ENCODE assay signal across 35 cellular contexts in genomic region chr13:110961959-110962358, GRCh38.
"Had no signal": no experiment of that assay in that cellular context is flagged by ENCODE, and none has a peak within 500 bp of the region (broad histone marks: within the 10 kb centered on the region; RNA-seq: fewer than 3 reads in every experiment).

No MANE protein-coding gene starts in this region.

- H3K27ac Mint-ChIP-seq: activated B cell treated with CpG ODN at 0.5 μM for 24 hours; activated CD8-positive, alpha-beta T cell treated with anti-CD3 and anti-CD28 coated beads for 36 hours; activated naive CD4-positive, alpha-beta T cell treated with anti-CD3 and anti-CD28 coated beads for 36 hours; activated naive CD4-positive, alpha-beta T cell treated with anti-CD3 and anti-CD28 coated beads, Interleukin-2, amount 50 U/mL, for 72 hours; activated naive CD8-positive, alpha-beta T cell treated with anti-CD3 and anti-CD28 coated beads for 36 hours; activated T-cell treated with anti-CD3 and anti-CD28 coated beads, Interleukin-2, amount 50 U/mL, for 72 hours; activated T-helper 17 cell treated with anti-CD3 and anti-CD28 coated beads, Interleukin-2, amount 50 U/mL, for 72 hours; T-helper 2 cell treated with Interferon-gamma antibody and Interleukin-4, amounts not matched to agents 5 μg/mL and 100 μg/mL, for 36 hours had no signal

- H3K4me3 ChIP-seq: adrenal gland, body of pancreas, breast epithelium had no signal

- H3K27me3 ChIP-seq: adrenal gland, body of pancreas, brain microvascular endothelial cell, breast epithelium had no signal

- ATAC-seq: activated CD8-positive, alpha-beta T cell treated with anti-CD3 and anti-CD28 coated beads for 36 hours; activated naive CD4-positive, alpha-beta T cell treated with anti-CD3 and anti-CD28 coated beads, Interleukin-2, amount 50 U/mL, for 72 hours; activated T-cell treated with anti-CD3 and anti-CD28 coated beads, Interleukin-2, amount 50 U/mL, for 4 hours; activated T-cell treated with anti-CD3 and anti-CD28 coated beads, Interleukin-2, amount 50 U/mL, for 72 hours; activated T-helper 17 cell treated with anti-CD3 and anti-CD28 coated beads, Interleukin-2, amount 50 U/mL, for 72 hours; body of pancreas had no signal

- H3K9me3 ChIP-seq: adrenal gland had no signal

- H3K4me1 ChIP-seq: body of pancreas, breast epithelium had no signal

- H3K27me3 Mint-ChIP-seq: activated CD4-positive, alpha-beta T cell treated with anti-CD3 and anti-CD28 coated beads, Interleukin-2, amount 10 ng/mL, durations not matched to agents 24 days and 14 days; activated T-helper 17 cell treated with anti-CD3 and anti-CD28 coated beads, Interleukin-2, amount 50 U/mL, for 72 hours had no signal

- FAIRE-seq: astrocyte, colon, TTC549 had no signal

- H3K27ac ChIP-seq: adrenal gland, body of pancreas, brain microvascular endothelial cell, breast epithelium, VCaP had no signal

- H3K4me3 Mint-ChIP-seq: activated B cell treated with CpG ODN at 0.5 μM for 24 hours; activated CD4-positive, alpha-beta memory T cell treated with anti-CD3 and anti-CD28 coated beads for 36 hours; activated CD4-positive, alpha-beta T cell treated with anti-CD3 and anti-CD28 coated beads, Interleukin-2, amount 10 ng/mL, durations not matched to agents 24 days and 14 days; activated CD8-positive, alpha-beta T cell treated with anti-CD3 and anti-CD28 coated beads for 36 hours; activated naive CD4-positive, alpha-beta T cell treated with anti-CD3 and anti-CD28 coated beads for 36 hours; activated naive CD8-positive, alpha-beta T cell treated with anti-CD3 and anti-CD28 coated beads for 36 hours; activated T-cell treated with anti-CD3 and anti-CD28 coated beads, Interleukin-2, amount 50 U/mL, for 4 hours; activated T-cell treated with anti-CD3 and anti-CD28 coated beads, Interleukin-2, amount 50 U/mL, for 72 hours; activated T-helper 1 cell treated with anti-CD3 and anti-CD28 coated beads, Interleukin-12 subunit alpha, Interleukin-12 subunit beta, Interleukin-2, Interleukin-4 antibody, amounts not matched to agents 30 ng/mL and 10 ng/mL and 1 ng/mL, durations not matched to agents 14 hours and 24 hours and 36 hours; activated T-helper 17 cell treated with anti-CD3 and anti-CD28 coated beads, Interleukin-2, amount 50 U/mL, for 72 hours; T-helper 2 cell treated with Interferon-gamma antibody and Interleukin-4, amounts not matched to agents 5 μg/mL and 100 μg/mL, for 36 hours had no signal

- DNase-seq: activated B cell treated with CpG ODN at 0.5 μM for 24 hours; activated CD4-positive, alpha-beta memory T cell treated with anti-CD3 and anti-CD28 coated beads for 36 hours; activated CD4-positive, alpha-beta T cell treated with anti-CD3 and anti-CD28 coated beads for 4 hours; activated CD4-positive, alpha-beta T cell treated with anti-CD3 and anti-CD28 coated beads, Interleukin-2, amount 10 ng/mL, durations not matched to agents 24 days and 14 days; activated CD4-positive, alpha-beta T cell treated with anti-CD3 and anti-CD28 coated beads, Interleukin-2, amount 50 U/mL, for 1 hour; activated CD4-positive, alpha-beta T cell treated with anti-CD3 and anti-CD28 coated beads, Interleukin-2, amount 50 U/mL, for 4 hours; activated CD4-positive, CD25-positive, alpha-beta regulatory T cell treated with anti-CD3 and anti-CD28 coated beads, Interleukin-2, amount 50 U/mL, for 72 hours; activated CD8-positive, alpha-beta memory T cell treated with anti-CD3 and anti-CD28 coated beads, Interleukin-2, amount 50 U/mL, for 4 hours; activated CD8-positive, alpha-beta T cell treated with anti-CD3 and anti-CD28 coated beads for 36 hours; activated effector memory CD4-positive, alpha-beta T cell treated with anti-CD3 and anti-CD28 coated beads, Interleukin-2, amount 50 U/mL, for 16 hours; activated gamma-delta T cell treated with Interleukin-2 at 50 U/mL for 16 hours; activated naive CD4-positive, alpha-beta T cell; activated naive CD4-positive, alpha-beta T cell treated with anti-CD3 and anti-CD28 coated beads for 36 hours; activated naive CD4-positive, alpha-beta T cell treated with anti-CD3 and anti-CD28 coated beads, Interleukin-2, amount 50 U/mL, for 16 hours; activated naive CD8-positive, alpha-beta T cell treated with anti-CD3 and anti-CD28 coated beads for 36 hours; activated T-cell treated with anti-CD3 and anti-CD28 coated beads for 4 hours; activated T-cell treated with anti-CD3 and anti-CD28 coated beads, Interleukin-2, amount 50 U/mL, for 1 hour; activated T-cell treated with anti-CD3 and anti-CD28 coated beads, Interleukin-2, amount 50 U/mL, for 4 hours; activated T-cell treated with anti-CD3 and anti-CD28 coated beads, Interleukin-2, amount 50 U/mL, for 72 hours; adrenal gland; amniotic stem cell; aorta; body of pancreas; brain microvascular endothelial cell; central memory CD4-positive, alpha-beta T cell; T-helper 9 cell had no signal

- H3K36me3 ChIP-seq: adrenal gland, brain microvascular endothelial cell, breast epithelium had no signal
